In the genomic region with DNA sequence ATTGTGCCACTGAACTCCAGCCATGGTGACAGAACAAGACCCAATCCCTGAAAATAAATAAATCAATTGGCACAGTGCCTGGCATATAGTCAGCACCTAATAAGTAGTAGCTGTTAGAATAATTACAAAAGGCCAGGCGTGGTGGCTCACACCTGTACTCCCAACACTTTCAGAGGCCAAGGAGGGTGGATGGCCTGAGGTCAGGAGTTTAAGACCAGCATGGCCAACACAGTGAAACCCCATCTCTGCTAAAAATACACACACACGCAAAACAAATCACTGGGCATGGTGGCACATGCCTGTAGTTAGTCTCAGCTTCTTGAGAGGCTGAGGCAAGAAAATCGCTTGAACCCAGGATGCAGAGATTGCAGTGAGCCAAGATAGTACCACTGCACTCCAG, we compare ENCODE assay signal across 5 cellular contexts. TPM values are rescaled to one million over a fixed set of nuclear protein-coding genes. Genes with fewer than 3 reads are reported as not detected.
"Had no signal": no experiment of that assay in that cellular context is flagged by ENCODE, and none has a peak within 500 bp of the region (broad histone marks: within the 10 kb centered on the region; RNA-seq: fewer than 3 reads in every experiment).

No MANE protein-coding gene starts in this region.

RNA-seq across cellular contexts. Expression of gene NPIPA5, which starts 25.2 kb away (rescaled TPM):
- total RNA-seq: ascending aorta had no signal

RNA-seq across cellular contexts. Expression of gene MPV17L, which starts 42.7 kb away (rescaled TPM):
- total RNA-seq: activated naive CD4-positive, alpha-beta T cell treated with anti-CD3 and anti-CD28 coated beads for 36 hours; activated naive CD4-positive, alpha-beta T cell treated with anti-CD3 and anti-CD28 coated beads, Interleukin-2, amount 50 U/mL, for 72 hours; activated naive CD8-positive, alpha-beta T cell treated with anti-CD3 and anti-CD28 coated beads, Interleukin-2, amount 10 ng/mL, durations not matched to agents 7 days and 5 days; activated T-helper 17 cell treated with anti-CD3 and anti-CD28 coated beads, Interleukin-2, amount 50 U/mL, for 72 hours had no signal
